8 cellular contexts compared by ENCODE assay signal in genomic region chr20:36235892-36236785, GRCh38. TPM values are rescaled to one million over a fixed set of nuclear protein-coding genes. Genes with fewer than 3 reads are reported as not detected.
A peak's percentile ranks its signal among the peaks of the same experiment; 100 is the strongest.
DNase-seq lines count a peak whose midpoint lies in the region; ATAC-seq, FAIRE-seq and TF ChIP-seq lines count a peak whose summit lies in the region.

Gene AAR2, plus strand, starts transcription at chr20:36236478. Its CDS starts 3,391 bp downstream, at chr20:36239869.

- TF ChIP-seq RAD21 in A549 (conservative IDR thresholded peaks at IDR 0.05 in 1 of 2, IDR thresholded peaks at IDR 0.05 in 1 of 2) = no peak

- ATAC-seq in A549 = peak; percentile 96
- peak; percentile 88 for ATAC-seq in GM18909 (IDR thresholded peaks at IDR 0.05; ENCODE audit: poor library complexity, unreplicated experiment)
- peak; percentile 94 for ATAC-seq in PC-3

- H3K9ac ChIP-seq in PC-3 (ENCODE audit: low read length) = peak within 1 kb of the TSS; percentile 94

- H3K4me3 ChIP-seq in A549 (peak within 1 kb of the TSS; percentile 96), PC-3 (ENCODE audit: low read length) (peak within 1 kb of the TSS; percentile 87)

- peak within 1 kb of the TSS; percentile 96 for H2AFZ ChIP-seq in PC-3 (ENCODE audit: low read length)

- H3K9me2 ChIP-seq in PC-3 (replicated peaks; ENCODE audit: low read length) = no peaks in the 10 kb centered on the region

- H3K27me3 ChIP-seq in PC-3 (ENCODE audit: low read length) = no peaks in the 10 kb centered on the region

- H3F3A ChIP-seq in PC-3 (ENCODE audit: low read length, unreplicated experiment) = no peaks in the 10 kb centered on the region

- TF ChIP-seq POLR2A in A549 (IDR thresholded peaks at IDR 0.05; ENCODE audit: low read length) = peak; percentile 80

- H3K4me1 ChIP-seq in A549 (peaks cover 24% of the 10 kb centered on the region), PC-3 (ENCODE audit: insufficient read depth, low read length) (peaks cover 21% of the 10 kb centered on the region)

- no peaks in the 10 kb centered on the region for H4K20me1 ChIP-seq in PC-3 (ENCODE audit: low read length)

- H3K27ac ChIP-seq in A549 = peak within 1 kb of the TSS; percentile 88 to 94
- peak within 1 kb of the TSS; percentile 17; the same call in 1 of the 2 replicates for H3K27ac ChIP-seq in PC-3 (ENCODE audit: low read length)
- H3K27ac ChIP-seq in epithelial cell of prostate = peak within 1 kb of the TSS; percentile 55

- 14% methylated on average over 44 of the region's 44 CpGs for WGBS in A549 (ENCODE audit: missing lambda C conversion rate)

- TF ChIP-seq EP300 in A549 (IDR thresholded peaks at IDR 0.05) = no peak

- FAIRE-seq in A549 (lab: Jason Lieb, UNC) = no peak

- DNase-seq in A549 (ENCODE audit: low read depth in 1 of 2, low spot score in 1 of 2) = peak; percentile 59 to 85
- peak; percentile 80 for DNase-seq in HuH-7 (ENCODE audit: low spot score)
- DNase-seq in PC-3 = peak; percentile 81
- peak; percentile 66 for DNase-seq in activated T-cell treated with anti-CD3 and anti-CD28 coated beads for 4 hours
- no peak for DNase-seq in epithelial cell of prostate (ENCODE audit: low read depth, low spot score)
- peak; percentile 74 for DNase-seq in mucosa of gallbladder (ENCODE audit: low spot score)
- peak; percentile 41 to 60 for DNase-seq in stimulated activated CD8-positive, alpha-beta memory T cell treated with anti-CD3 and anti-CD28 coated beads, Interleukin-4, amount 100 ng/mL, for 1 hour (ENCODE audit: low read depth in 2 of 2, low spot score in 1 of 2)

- H3K9me3 ChIP-seq in A549 (no peaks in the 10 kb centered on the region), PC-3 (ENCODE audit: low read length) (no peaks in the 10 kb centered on the region)

- TF ChIP-seq CTCF in A549 (IDR thresholded peaks at IDR 0.05) (no peak), PC-3 (conservative IDR thresholded peaks at IDR 0.05; ENCODE audit: low read depth, low read length) (no peak)

- peaks cover 53% of the 10 kb centered on the region for H3K79me2 ChIP-seq in PC-3 (ENCODE audit: low read length)

- BruUV-seq in PC-3 (replicated peaks; lab: Mats Ljungman, UMichigan) = TSS peak; percentile 85

- H3K4me2 ChIP-seq in A549 (peak within 1 kb of the TSS; percentile 92), PC-3 (ENCODE audit: low read length) (peak within 1 kb of the TSS; percentile 92)

- H3K36me3 ChIP-seq in PC-3 (ENCODE audit: low read depth, low read length) = peaks cover 14% of the 10 kb centered on the region; the same call in 1 of the 2 replicates

- POLR2A ChIA-PET in A549 (lab: Yijun Ruan, JAX) = no interaction called here
- POLR2A ChIA-PET in PC-3 (lab: Charles Lee; ENCODE audit: unreplicated experiment) = no interaction called here

- intact Hi-C loops in PC-3 (cut with micrococcal nuclease) = no loop called here

- CTCF ChIA-PET in A549 (lab: Yijun Ruan, JAX) (interaction anchor here (0.9 to 2.0 kb wide), 5 partner anchors 22 to 282 kb away, joined by 3 to 6 read pairs (median 4); partner anchors contain the start of gene SCAND1), PC-3 (lab: Charles Lee) (no interaction called here)

TF ChIP-seq in A549, 52 proteins besides CTCF, POLR2A, EP300 and RAD21:
- TF ChIP-seq JUN (IDR thresholded peaks at IDR 0.05) (peak; percentile 61 to 91; a peak in 4 of 5 replicates), USF2 (IDR thresholded peaks at IDR 0.05) (no peak), MAX (IDR thresholded peaks at IDR 0.05) (peak; percentile 90), BHLHE40 (IDR thresholded peaks at IDR 0.05; ENCODE audit: low read depth, low read length) (no peak), REST (IDR thresholded peaks at IDR 0.05) (peak; percentile 40; the same call in 1 of the 2 replicates), KDM5A (IDR thresholded peaks at IDR 0.05) (peak; percentile 80), MYC (IDR thresholded peaks at IDR 0.05; ENCODE audit: borderline replicate concordance, low read length) (0 out of 2 replicates have a peak, but pooled peaks have one; percentile 35), E2F6 (IDR thresholded peaks at IDR 0.05; ENCODE audit: borderline replicate concordance, low read depth) (peak; percentile 70), FOSL2 (IDR thresholded peaks at IDR 0.05) (no peak), FOSL2 (CRISPR knock-in tag; IDR thresholded peaks at IDR 0.05) (0 out of 2 replicates have a peak, but pooled peaks have one; percentile 7), ATOH8 (CRISPR knock-in tag; IDR thresholded peaks at IDR 0.05; ENCODE audit: low read depth) (no peak), PHF8 (IDR thresholded peaks at IDR 0.05; ENCODE audit: borderline replicate concordance, low read depth) (peak; percentile 92; the same call in 1 of the 2 replicates), SMC3 (IDR thresholded peaks at IDR 0.05) (no peak), TP53 (CRISPR knock-in tag; IDR thresholded peaks at IDR 0.05) (no peak), BCL3 (IDR thresholded peaks at IDR 0.05) (peak; percentile 69; the same call in 1 of the 3 replicates)

RNA-seq across cellular contexts. Expression of gene AAR2, which starts in this region (rescaled TPM):
- 29.2 and 38.0 TPM in 2 replicates for polyA plus RNA-seq in A549 (2011; rRNA removed)
- 27.8 and 38.8 TPM in 2 replicates for polyA plus RNA-seq in A549 (2012; cell fraction: cytosol; rRNA removed)
- polyA plus RNA-seq in A549 (2012; cell fraction: nucleus; rRNA removed) = 36.7 and 45.9 TPM in 2 replicates
- polyA plus RNA-seq in A549 (2017; fragmentation: RNase III; extraction: RNeasy Plus Mini Kit Qiagen cat#74134 plus additional on column Dnase treatment) = 26.8 to 27.2 TPM (median 27.2 TPM) in 3 replicates
- 46.0 and 55.3 TPM in 2 replicates for polyA minus RNA-seq in A549 (2011; rRNA and poly(A)+ RNA removed)
- 39.4 and 41.1 TPM in 2 replicates for total RNA-seq in PC-3 (2014; rRNA removed)
- 26.1 TPM for total RNA-seq in mucosa of gallbladder

Comparison
In these comparisons a context has a peak if more than half of its experiments do, and no peak if none do; other contexts are left out.
1. H3K27ac ChIP-seq: peak in every context shown above with its lines; median percentile 91 in A549; 55 in epithelial cell of prostate; 17 in PC-3.